Comparison of ENCODE assay signal across 8 cellular contexts in the genomic region with DNA sequence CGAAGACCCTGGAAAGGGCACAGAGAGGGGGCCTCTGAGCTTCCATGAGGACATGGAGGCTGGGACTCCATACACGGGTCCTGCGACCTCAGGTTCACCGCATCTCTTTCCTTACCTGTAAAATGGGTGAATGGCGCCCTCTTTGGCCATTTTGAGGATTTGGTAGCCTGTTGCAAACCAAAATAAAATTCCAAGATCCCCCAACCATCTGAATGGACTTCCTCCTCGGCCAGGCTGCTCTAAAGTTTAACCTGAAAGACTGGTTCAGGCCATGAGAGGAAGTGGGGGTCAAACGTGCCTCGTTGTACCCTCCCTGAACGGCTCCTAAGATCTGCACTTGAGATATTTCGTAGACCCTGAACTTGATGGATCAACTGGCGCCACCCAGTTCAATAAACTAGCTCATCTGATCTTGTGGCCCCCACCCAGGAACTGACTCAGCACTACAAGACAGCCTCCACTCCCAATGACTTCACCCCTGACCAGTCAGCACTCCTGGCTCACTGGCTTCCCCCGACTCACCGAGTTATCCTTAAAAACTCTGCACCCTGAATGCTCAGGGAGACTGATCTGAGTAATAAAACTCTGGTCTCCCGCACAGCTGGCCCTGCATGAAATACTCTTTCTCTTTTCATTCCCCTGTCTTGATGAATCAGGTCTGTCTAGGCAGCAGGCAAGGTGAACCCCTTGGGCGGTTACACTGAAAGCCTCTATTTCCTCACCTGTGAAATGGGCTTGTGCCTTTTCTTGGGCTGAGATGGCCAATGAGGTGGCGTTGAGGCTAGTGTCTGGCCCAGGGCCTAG. TPM values are rescaled to one million over a fixed set of nuclear protein-coding genes. Genes with fewer than 3 reads are reported as not detected.
DNase-seq lines count a peak whose midpoint lies in the region; ATAC-seq and TF ChIP-seq lines count a peak whose summit lies in the region.

No MANE protein-coding gene starts in this region.

- H3K14ac ChIP-seq in mesenchymal stem cell (ENCODE audit: low read length in 2 of 2), result no peak overlapping the region

- H3K79me1 ChIP-seq in mesenchymal stem cell (replicated peaks; ENCODE audit: low read length, poor library complexity, severe bottlenecking), result no peaks in the 10 kb centered on the region

- no peak overlapping the region for H2AK5ac ChIP-seq in mesenchymal stem cell (ENCODE audit: low read length, severe bottlenecking)

- no peak overlapping the region for H3K4me2 ChIP-seq in mesenchymal stem cell (ENCODE audit: low read length, poor library complexity, severe bottlenecking)

- H4K91ac ChIP-seq in mesenchymal stem cell (ENCODE audit: low read length), result no peak overlapping the region

- no peak overlapping the region for H2BK5ac ChIP-seq in mesenchymal stem cell (ENCODE audit: low read depth, low read length, poor library complexity, severe bottlenecking)

- ATAC-seq in body of pancreas (peak; percentile 74), mucosa of descending colon (no peak), HG02798 (IDR thresholded peaks at IDR 0.05; ENCODE audit: poor library complexity, unreplicated experiment) (no peak)

- no peak overlapping the region for H3K27ac ChIP-seq in body of pancreas
- no peak overlapping the region for H3K27ac ChIP-seq in mesenchymal stem cell (ENCODE audit: low read length, poor library complexity, severe bottlenecking)

- H2BK12ac ChIP-seq in mesenchymal stem cell (ENCODE audit: low read length in 2 of 2), result no peak overlapping the region

- H3K9ac ChIP-seq in mesenchymal stem cell (ENCODE audit: low read length), result peak overlapping the region; percentile 31

- H4K8ac ChIP-seq in mesenchymal stem cell (ENCODE audit: low read length), result no peak overlapping the region

- 43 to 57% methylated on average over 11 to 16 of the region's 16 CpGs for WGBS in body of pancreas, 2 donors
- 61% methylated on average over 13 of the region's 16 CpGs for WGBS in mesenchymal stem cell

- peak; percentile 23 to 72 (median 67) for TF ChIP-seq CTCF in body of pancreas (IDR thresholded peaks at IDR 0.05)
- TF ChIP-seq CTCF in mucosa of descending colon (IDR thresholded peaks at IDR 0.05), result no peak

- H3K23ac ChIP-seq in mesenchymal stem cell (ENCODE audit: low read length in 2 of 2), result no peak overlapping the region

- H3K18ac ChIP-seq in mesenchymal stem cell (ENCODE audit: low read depth in 1 of 2, low read length in 2 of 2), result no peak overlapping the region

- no peak for TF ChIP-seq POLR2A in body of pancreas (IDR thresholded peaks at IDR 0.05)

- H3K27me3 ChIP-seq in body of pancreas, result no peaks in the 10 kb centered on the region
- H3K27me3 ChIP-seq in mesenchymal stem cell (ENCODE audit: control insufficient read depth in 1 of 2, insufficient read depth in 1 of 2, low read length in 2 of 2), result peaks cover 6 to 27% of the 10 kb centered on the region in 2 experiments

- H3K4ac ChIP-seq in mesenchymal stem cell (ENCODE audit: low read depth in 1 of 2, low read length in 2 of 2), result no peak overlapping the region

- H3K4me3 ChIP-seq in body of pancreas (no peak overlapping the region), mesenchymal stem cell (ENCODE audit: insufficient read depth in 1 of 2, low read depth in 1 of 2, low read length in 2 of 2) (no peak overlapping the region), mucosa of descending colon (no peak overlapping the region)

- no peak overlapping the region for H2BK15ac ChIP-seq in mesenchymal stem cell (ENCODE audit: low read depth, poor library complexity, severe bottlenecking)

- intact Hi-C loops in body of pancreas (cut with DNase I) (loop anchor here (5.0 kb wide), 1 partner anchor 75 kb away; no protein-coding TSS in a partner anchor), mucosa of descending colon (cut with DNase I, micrococcal nuclease) (no loop called here)

- H3K36me3 ChIP-seq in body of pancreas (replicated peaks in 1 of 2; ENCODE audit: insufficient read depth in 1 of 2, low read depth in 2 of 2), result no peaks in the 10 kb centered on the region
- no peaks in the 10 kb centered on the region for H3K36me3 ChIP-seq in mesenchymal stem cell (ENCODE audit: control insufficient read depth in 1 of 2, insufficient read depth in 2 of 2, low read depth in 1 of 2, low read length in 2 of 2)
- no peaks in the 10 kb centered on the region for H3K36me3 ChIP-seq in mucosa of descending colon (ENCODE audit: low read depth)

- H3K4me1 ChIP-seq in body of pancreas, result no peaks in the 10 kb centered on the region
- peaks cover 3% of the 10 kb centered on the region for H3K4me1 ChIP-seq in mesenchymal stem cell (ENCODE audit: control insufficient read depth, insufficient read depth, low read depth, low read length)
- H3K4me1 ChIP-seq in mucosa of descending colon (ENCODE audit: low read depth), result no peaks in the 10 kb centered on the region

- DNase-seq in D341Med (ENCODE audit: low spot score) (peak; percentile 24), HuH-7 (ENCODE audit: low spot score) (peak; percentile 43), body of pancreas (peak; percentile 43 to 54 (median 50)), mesenchymal stem cell (no peak), mucosa of descending colon (no peak), NCI-H2029 treated with DMSO at 0.1 percent for 48 hours (lab: John Stamatoyannopoulos, UW) (no peak)
- DNase-seq in activated CD4-positive, CD25-positive, alpha-beta regulatory T cell treated with anti-CD3 and anti-CD28 coated beads, Interleukin-2, amount 50 U/mL, for 72 hours, result no peak

- H2AFZ ChIP-seq in mesenchymal stem cell (ENCODE audit: low read depth, low read length), result no peak overlapping the region

- no peak overlapping the region for H2BK120ac ChIP-seq in mesenchymal stem cell (ENCODE audit: low read depth, low read length)

- H3K9me3 ChIP-seq in body of pancreas (no peaks in the 10 kb centered on the region), mesenchymal stem cell (ENCODE audit: control insufficient read depth, low read length) (peaks cover 5% of the 10 kb centered on the region), mucosa of descending colon (no peaks in the 10 kb centered on the region)

RNA-seq across cellular contexts. Expression of a gene that starts 32.9 kb away (rescaled TPM):
- not detected for total RNA-seq in body of pancreas
- 0.04 TPM for polyA plus RNA-seq in mesenchymal stem cell (2013, experiment 1 of 2)
- 0.12 TPM for polyA plus RNA-seq in mesenchymal stem cell (2013, experiment 2 of 2)
- under 1 TPM in 1 of 3 donors, not detected in 2; 0.19 TPM for total RNA-seq in mucosa of descending colon

RNA-seq across cellular contexts. Expression of a gene that starts 45.3 kb away (rescaled TPM):
- under 1 TPM; 0.66 to 0.78 TPM for total RNA-seq in body of pancreas
- polyA plus RNA-seq in mesenchymal stem cell (2013, experiment 1 of 2), result 10.1 TPM
- polyA plus RNA-seq in mesenchymal stem cell (2013, experiment 2 of 2), result 10.8 TPM
- total RNA-seq in mucosa of descending colon, result 1 to 10 TPM in 1 of 3 donors, under 1 TPM in 2; 0.63 to 2.6 (median 0.81) TPM

Comparison
In these comparisons a context has a peak if more than half of its experiments do, and no peak if none do; other contexts are left out.
1. DNase-seq: peak in D341Med (single experiment), HuH-7 (single experiment) and body of pancreas (4 of 4); none in mesenchymal stem cell (single experiment), mucosa of descending colon (0 of 3), NCI-H2029 treated with DMSO at 0.1 percent for 48 hours (single experiment) and activated CD4-positive, CD25-positive, alpha-beta regulatory T cell treated with anti-CD3 and anti-CD28 coated beads, Interleukin-2, amount 50 U/mL, for 72 hours (single experiment).